Comparison of ENCODE assay signal across 8 cellular contexts in genomic region chr1:43147625-43148319, GRCh38. TPM values are rescaled to one million over a fixed set of nuclear protein-coding genes. Genes with fewer than 3 reads are reported as not detected.
DNase-seq lines count a peak whose midpoint lies in the region; ATAC-seq, FAIRE-seq and TF ChIP-seq lines count a peak whose summit lies in the region.

No MANE protein-coding gene starts in this region.

- FAIRE-seq in G401.6 (lab: Jason Lieb, UNC), result peak; percentile 98

- ATAC-seq in HG02759 (IDR thresholded peaks at IDR 0.05; ENCODE audit: unreplicated experiment), result no peak

- TF ChIP-seq CTCF in epithelial cell of proximal tubule (conservative IDR thresholded peaks at IDR 0.05; ENCODE audit: low read depth, low read length), result no peak

- DNase-seq in NCI-H2107 (lab: John Stamatoyannopoulos, UW) (peak; percentile 85), epithelial cell of proximal tubule (ENCODE audit: low read depth) (no peak), mesenteric fat pad (ENCODE audit: low spot score) (peak; percentile 90), cerebellar nuclear complex (lab: John Stamatoyannopoulos, UW) (no peak)
- peak; percentile 36 to 50 for DNase-seq in activated CD4-positive, alpha-beta T cell treated with anti-CD3 and anti-CD28 coated beads, Interleukin-2, amount 50 U/mL, for 48 hours
- peak; percentile 7 to 28 for DNase-seq in stimulated activated CD8-positive, alpha-beta memory T cell treated with anti-CD3 and anti-CD28 coated beads, Interleukin-7, amount 100 ng/mL, for 48 hours (ENCODE audit: extremely low read depth in 1 of 2, low read depth in 1 of 2)

- peak overlapping the region; percentile 42 for H3K4me3 ChIP-seq in epithelial cell of proximal tubule (ENCODE audit: low read depth, low read length)

RNA-seq across cellular contexts. Expression of gene EBNA1BP2, which starts 24.3 kb away (rescaled TPM):
- 117 and 173 TPM in 2 replicates for total RNA-seq in epithelial cell of proximal tubule
- total RNA-seq in mesenteric fat pad, result 55.8 TPM

RNA-seq across cellular contexts. Expression of gene CFAP57, which starts 24.4 kb away (rescaled TPM):
- total RNA-seq in epithelial cell of proximal tubule (0.07 and 0.46 TPM in 2 replicates), mesenteric fat pad (0.19 TPM)

Comparison
In these comparisons a context has a peak if more than half of its experiments do, and no peak if none do; other contexts are left out.
1. DNase-seq: peak in NCI-H2107 (single experiment), activated CD4-positive, alpha-beta T cell treated with anti-CD3 and anti-CD28 coated beads, Interleukin-2, amount 50 U/mL, for 48 hours (2 of 2), mesenteric fat pad (single experiment) and stimulated activated CD8-positive, alpha-beta memory T cell treated with anti-CD3 and anti-CD28 coated beads, Interleukin-7, amount 100 ng/mL, for 48 hours (2 of 2); none in epithelial cell of proximal tubule (single experiment) and cerebellar nuclear complex (0 of 2).